ENCODE assay signal across 9 cellular contexts in the genomic region with DNA sequence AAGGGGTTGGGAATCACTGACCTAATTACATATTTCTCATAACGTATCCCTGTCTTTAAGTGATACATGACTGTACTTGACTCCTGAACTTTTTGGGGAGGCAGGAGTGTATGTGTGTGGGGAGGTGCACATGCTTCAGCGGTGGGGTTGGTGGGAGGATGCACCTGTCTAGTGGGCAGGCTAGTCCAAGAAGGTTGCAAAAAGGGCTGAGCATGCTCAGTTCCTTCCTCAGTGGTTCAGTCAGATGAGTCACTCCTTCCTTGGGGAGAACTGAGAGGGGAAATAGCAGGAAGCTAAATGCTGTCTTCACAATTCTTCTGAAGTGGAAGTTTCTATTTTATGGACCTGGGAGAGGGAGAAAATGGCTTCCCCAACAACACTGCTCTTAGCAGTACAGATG. TPM values are rescaled to one million over a fixed set of nuclear protein-coding genes. Genes with fewer than 3 reads are reported as not detected.
DNase-seq lines count a peak whose midpoint lies in the region; ATAC-seq, FAIRE-seq and TF ChIP-seq lines count a peak whose summit lies in the region.
"Had no signal": no experiment of that assay in that cellular context is flagged by ENCODE, and none has a peak within 500 bp of the region (broad histone marks: within the 10 kb centered on the region; RNA-seq: fewer than 3 reads in every experiment).

No MANE protein-coding gene starts in this region.

- peak; percentile 31 for ATAC-seq in activated naive CD8-positive, alpha-beta T cell treated with anti-CD3 and anti-CD28 coated beads, Interleukin-2, amount 50 U/mL, for 24 hours
- ATAC-seq in HepG2, result no peak

- TF ChIP-seq RAD21 in HepG2 (CRISPR knock-in tag; IDR thresholded peaks at IDR 0.05), result no peak

- 0 out of 2 replicates have a peak, but pooled peaks cover 3% of the 10 kb centered on the region for H3F3A ChIP-seq in Loucy (ENCODE audit: low read depth)

- peak overlapping the region; percentile 37 for H3K9ac ChIP-seq in Loucy (ENCODE audit: low read depth, low read length, poor library complexity, severe bottlenecking)
- H3K9ac ChIP-seq in HepG2 (ENCODE audit: insufficient read depth, low read depth, low read length), result no peak overlapping the region
- H3K9ac ChIP-seq in endodermal cell (ENCODE audit: extremely low read depth, low read length, poor library complexity, severe bottlenecking), result no peak overlapping the region

- no peaks in the 10 kb centered on the region for H3K27me3 Mint-ChIP-seq in activated naive CD8-positive, alpha-beta T cell treated with anti-CD3 and anti-CD28 coated beads, Interleukin-2, amount 50 U/mL, for 24 hours
- H3K27me3 Mint-ChIP-seq in endodermal cell (ENCODE audit: insufficient read depth), result no peaks in the 10 kb centered on the region

- H3K9me2 ChIP-seq in Loucy (replicated peaks; ENCODE audit: low read depth, low read length), result no peaks in the 10 kb centered on the region

- H4K20me1 ChIP-seq in Loucy (ENCODE audit: insufficient read depth, low read length, poor library complexity, severe bottlenecking), result no peaks in the 10 kb centered on the region
- no peaks in the 10 kb centered on the region for H4K20me1 ChIP-seq in osteoblast (ENCODE audit: insufficient read depth, low read length)
- H4K20me1 ChIP-seq in HepG2 (ENCODE audit: insufficient read depth, low read length), result no peaks in the 10 kb centered on the region

- 58% methylated on average over 2 of the region's 2 CpGs for WGBS in HepG2 (ENCODE audit: low lambda C conversion rate)
- 100% methylated on average over 2 of the region's 2 CpGs; no CpG with 5 or more reads in 1 of the 2 experiments for WGBS in endodermal cell (ENCODE audit: insufficient coverage in 1 of 2, insufficient read length in 1 of 2), 2 experiments

- no peak for TF ChIP-seq POLR2A in HepG2 (IDR thresholded peaks at IDR 0.05; ENCODE audit: insufficient read depth in 1 of 2, low read depth in 2 of 2, low read length in 2 of 2)

- peak overlapping the region; percentile 74 for H2AFZ ChIP-seq in Loucy (ENCODE audit: low read length)
- H2AFZ ChIP-seq in osteoblast (ENCODE audit: low read length), result peak overlapping the region; percentile 30
- H2AFZ ChIP-seq in HepG2 (ENCODE audit: low read length), result no peak overlapping the region

- no peak for FAIRE-seq in HepG2 (lab: Jason Lieb, UNC)

- H3K4me1 ChIP-seq in Loucy (ENCODE audit: insufficient read depth, low read length, poor library complexity, severe bottlenecking) (peaks cover 26% of the 10 kb centered on the region), osteoblast (ENCODE audit: insufficient read depth, low read length) (peaks cover 50% of the 10 kb centered on the region), HepG2 (ENCODE audit: insufficient read depth, low read length) (peaks cover 22% of the 10 kb centered on the region), endodermal cell (ENCODE audit: control insufficient read depth, insufficient read depth, low read length) (no peaks in the 10 kb centered on the region)

- H3K27ac Mint-ChIP-seq in activated naive CD8-positive, alpha-beta T cell treated with anti-CD3 and anti-CD28 coated beads, Interleukin-2, amount 50 U/mL, for 24 hours, result peak overlapping the region; percentile 74
- no peak overlapping the region for H3K27ac Mint-ChIP-seq in endodermal cell

- peak overlapping the region; percentile 55 for H3K4me3 ChIP-seq in Loucy (ENCODE audit: low read length, poor library complexity, severe bottlenecking)
- peak overlapping the region; percentile 24 for H3K4me3 ChIP-seq in osteoblast (ENCODE audit: insufficient read depth, low read length)
- no peak overlapping the region for H3K4me3 ChIP-seq in HepG2 (replicated peaks in 1 of 3; ENCODE audit: insufficient read depth in 1 of 3, low read depth in 2 of 3, low read length in 3 of 3)
- no peak overlapping the region for H3K4me3 ChIP-seq in endodermal cell (ENCODE audit: low read length)
- H3K4me3 ChIP-seq: spleen had no signal

- peak overlapping the region; percentile 73 for H3K4me2 ChIP-seq in Loucy (ENCODE audit: low read depth, low read length, poor library complexity, severe bottlenecking)
- H3K4me2 ChIP-seq in osteoblast (ENCODE audit: insufficient read depth, low read length), result peak overlapping the region; percentile 45
- H3K4me2 ChIP-seq in HepG2 (ENCODE audit: low read depth, low read length), result no peak overlapping the region

- no TSS peak for BruUV-seq in HepG2 (replicated peaks; lab: Mats Ljungman, UMichigan)

- no peaks in the 10 kb centered on the region for H3K79me2 ChIP-seq in Loucy (ENCODE audit: insufficient read depth, low read length)
- no peaks in the 10 kb centered on the region for H3K79me2 ChIP-seq in osteoblast (ENCODE audit: insufficient read depth, low read length)
- no peaks in the 10 kb centered on the region for H3K79me2 ChIP-seq in HepG2 (ENCODE audit: insufficient read depth, low read length)

- POLR2A ChIA-PET in HepG2 (lab: Yijun Ruan, JAX), result no interaction called here

- CTCF ChIA-PET in HepG2 (lab: Yijun Ruan, JAX; ENCODE audit: low intra/inter-chr PET ratio, low total read pairs), result no interaction called here

- H3K9me3 ChIP-seq in Loucy (ENCODE audit: insufficient read depth, low read depth, low read length) (no peaks in the 10 kb centered on the region), osteoblast (ENCODE audit: low read depth, low read length) (no peaks in the 10 kb centered on the region), HepG2 (ENCODE audit: low read length) (no peaks in the 10 kb centered on the region), endodermal cell (ENCODE audit: control insufficient read depth, low read length) (no peaks in the 10 kb centered on the region)
- H3K9me3 ChIP-seq: spleen had no signal

- TF ChIP-seq CTCF in Loucy (conservative IDR thresholded peaks at IDR 0.05; ENCODE audit: low read length), result no peak
- no peak for TF ChIP-seq CTCF in osteoblast (IDR thresholded peaks at IDR 0.05; ENCODE audit: extremely low read depth, low read depth, low read length)
- TF ChIP-seq CTCF in HepG2 (CRISPR knock-in tag; IDR thresholded peaks at IDR 0.05), result no peak
- TF ChIP-seq CTCF in endodermal cell (conservative IDR thresholded peaks at IDR 0.05), result no peak

- TF ChIP-seq EP300 in HepG2 (IDR thresholded peaks at IDR 0.05; ENCODE audit: low read depth in 2 of 2, low read length in 2 of 2) (no peak), HepG2 (CRISPR knock-in tag; IDR thresholded peaks at IDR 0.05; ENCODE audit: borderline replicate concordance) (no peak)

- H3K4me3 Mint-ChIP-seq in activated naive CD8-positive, alpha-beta T cell treated with anti-CD3 and anti-CD28 coated beads, Interleukin-2, amount 50 U/mL, for 24 hours, result peak overlapping the region; percentile 27
- no peak overlapping the region for H3K4me3 Mint-ChIP-seq in endodermal cell

- H3K9me3 Mint-ChIP-seq in activated naive CD8-positive, alpha-beta T cell treated with anti-CD3 and anti-CD28 coated beads, Interleukin-2, amount 50 U/mL, for 24 hours, result no peaks in the 10 kb centered on the region
- no peaks in the 10 kb centered on the region for H3K9me3 Mint-ChIP-seq in endodermal cell

- DNase-seq in EH (ENCODE audit: low read depth) (peak; percentile 77), osteoblast (ENCODE audit: insufficient read length, low spot score, missing footprints) (peak; percentile 76), HepG2 (ENCODE audit: low spot score) (no peak), SW480 (ENCODE audit: low spot score) (no peak), endodermal cell (no peak), COLO668 (lab: John Stamatoyannopoulos, UW; ENCODE audit: unreplicated experiment) (no peak)
- peak; percentile 29 for DNase-seq in activated naive CD8-positive, alpha-beta T cell treated with anti-CD3 and anti-CD28 coated beads, Interleukin-2, amount 50 U/mL, for 24 hours
- DNase-seq: spleen had no signal

- no peaks in the 10 kb centered on the region for H3K36me3 Mint-ChIP-seq in activated naive CD8-positive, alpha-beta T cell treated with anti-CD3 and anti-CD28 coated beads, Interleukin-2, amount 50 U/mL, for 24 hours (ENCODE audit: low read depth)
- no peaks in the 10 kb centered on the region for H3K36me3 Mint-ChIP-seq in endodermal cell (ENCODE audit: low read depth)

- H3K27ac ChIP-seq in osteoblast (ENCODE audit: low read depth, low read length), result peak overlapping the region; percentile 69
- no peak overlapping the region for H3K27ac ChIP-seq in HepG2 (ENCODE audit: extremely low read length, insufficient read depth, low read length)
- no peak overlapping the region for H3K27ac ChIP-seq in endodermal cell (ENCODE audit: low read depth, low read length)

- peaks cover 65% of the 10 kb centered on the region for H3K4me1 Mint-ChIP-seq in activated naive CD8-positive, alpha-beta T cell treated with anti-CD3 and anti-CD28 coated beads, Interleukin-2, amount 50 U/mL, for 24 hours
- H3K4me1 Mint-ChIP-seq in endodermal cell, result peaks cover 2% of the 10 kb centered on the region

- no peaks in the 10 kb centered on the region for H3K27me3 ChIP-seq in Loucy (ENCODE audit: insufficient read depth, low read length, poor library complexity, severe bottlenecking)
- H3K27me3 ChIP-seq in osteoblast (ENCODE audit: insufficient read depth, low read length), result no peaks in the 10 kb centered on the region
- no peaks in the 10 kb centered on the region; a peak in 1 of 5 replicates for H3K27me3 ChIP-seq in HepG2 (ENCODE audit: control insufficient read depth in 1 of 2, insufficient read depth in 2 of 2, low read length in 2 of 2)
- H3K27me3 ChIP-seq in endodermal cell (ENCODE audit: control insufficient read depth, insufficient read depth, low read length, poor library complexity, severe bottlenecking), result no peaks in the 10 kb centered on the region
- H3K27me3 ChIP-seq: spleen had no signal

- H3K36me3 ChIP-seq in Loucy (ENCODE audit: insufficient read depth, low read length) (no peaks in the 10 kb centered on the region), osteoblast (ENCODE audit: insufficient read depth, low read length) (no peaks in the 10 kb centered on the region), HepG2 (replicated peaks in 1 of 2; ENCODE audit: control insufficient read depth in 1 of 2, insufficient read depth in 2 of 2, low read length in 2 of 2) (no peaks in the 10 kb centered on the region), endodermal cell (ENCODE audit: control insufficient read depth, insufficient read depth, low read length) (no peaks in the 10 kb centered on the region)
- H3K36me3 ChIP-seq: spleen had no signal

- in situ Hi-C loops in HepG2 (cut with HindIII; ENCODE audit: extremely low pct_ligation_motif_present, low pct_unique_long_range_greater_than_20kb), result no loop called here

- intact Hi-C loops in HepG2 (cut with micrococcal nuclease; ENCODE audit: unreplicated experiment), result no loop called here

RNA-seq across cellular contexts. Expression of a gene that starts 24.6 kb away (rescaled TPM):
- 19.2 and 23.3 TPM in 2 replicates for total RNA-seq in osteoblast
- total RNA-seq in HepG2 (2016; rRNA removed; fragmentation: Illumina TruSeq; extraction: Trizol), result 7.8 and 11.8 TPM in 2 replicates
- 4.4 and 5.5 TPM in 2 replicates for total RNA-seq in HepG2 (2016; cell fraction: cytosol; rRNA removed; fragmentation: Illumina TruSeq; extraction: Trizol; ENCODE audit: low read depth)
- total RNA-seq in HepG2 (2016; cell fraction: insoluble cytoplasmic fraction; rRNA removed; fragmentation: Illumina TruSeq; extraction: Trizol), result 8.2 and 11.7 TPM in 2 replicates
- 5.1 and 6.9 TPM in 2 replicates for total RNA-seq in HepG2 (2016; cell fraction: membrane; rRNA removed; fragmentation: Illumina TruSeq; extraction: Trizol)
- 10.0 and 12.5 TPM in 2 replicates for total RNA-seq in HepG2 (2016; cell fraction: nucleus; rRNA removed; fragmentation: Illumina TruSeq; extraction: Trizol)
- polyA plus RNA-seq in HepG2 (2011; rRNA removed), result 2.1 and 2.2 TPM in 2 replicates
- polyA plus RNA-seq in HepG2 (2011; cell fraction: cytosol; rRNA removed), result 0.89 and 1.5 TPM in 2 replicates
- 1.5 and 1.7 TPM in 2 replicates for polyA plus RNA-seq in HepG2 (2011; cell fraction: nucleus; rRNA removed)
- 3.9 and 4.2 TPM in 2 replicates for polyA plus RNA-seq in HepG2 (2012)
- polyA plus RNA-seq in HepG2 (2016; cell fraction: cytosol; fragmentation: Illumina TruSeq; extraction: Trizol; ENCODE audit: low read depth), result 0.26 and 0.36 TPM in 2 replicates
- 7.0 and 7.1 TPM in 2 replicates for polyA plus RNA-seq in HepG2 (2016; cell fraction: insoluble cytoplasmic fraction; fragmentation: Illumina TruSeq; extraction: Trizol; ENCODE audit: low read depth)
- 1.3 and 1.5 TPM in 2 replicates for polyA plus RNA-seq in HepG2 (2016; cell fraction: membrane; fragmentation: Illumina TruSeq; extraction: Trizol; ENCODE audit: low read depth)
- polyA plus RNA-seq in HepG2 (2016; cell fraction: nucleus; fragmentation: Illumina TruSeq; extraction: Trizol; ENCODE audit: insufficient read depth, low read depth), result 8.5 and 9.2 TPM in 2 replicates
- 3.1 and 6.9 TPM in 2 replicates for polyA minus RNA-seq in HepG2 (2011; rRNA and poly(A)+ RNA removed; ENCODE audit: low replicate concordance)
- 3.9 and 4.6 TPM in 2 replicates for polyA minus RNA-seq in HepG2 (2011; cell fraction: cytosol; rRNA and poly(A)+ RNA removed)
- 12.9 and 15.9 TPM in 2 replicates for polyA minus RNA-seq in HepG2 (2011; cell fraction: nucleus; rRNA and poly(A)+ RNA removed)
- total RNA-seq in endodermal cell, result 10 to 100 TPM in 1 of 2 donors, 1 to 10 TPM in 1; 7.8 to 12.5 TPM
- polyA plus RNA-seq in endodermal cell (2013, experiment 1 of 2), result 6.7 TPM
- 6.5 TPM for polyA plus RNA-seq in endodermal cell (2013, experiment 2 of 2)

Comparison
In these comparisons a context has a peak if more than half of its experiments do, and no peak if none do; other contexts are left out.
1. DNase-seq: peak in EH (single experiment), activated naive CD8-positive, alpha-beta T cell treated with anti-CD3 and anti-CD28 coated beads, Interleukin-2, amount 50 U/mL, for 24 hours (single experiment) and osteoblast (single experiment); none in HepG2 (single experiment), SW480 (single experiment), endodermal cell (single experiment) and COLO668 (single experiment).
2. H3K4me3 ChIP-seq: peak in Loucy (single experiment) and osteoblast (single experiment); none in HepG2 (0 of 3) and endodermal cell (single experiment).